8 cellular contexts compared by ENCODE assay signal in the genomic region with DNA sequence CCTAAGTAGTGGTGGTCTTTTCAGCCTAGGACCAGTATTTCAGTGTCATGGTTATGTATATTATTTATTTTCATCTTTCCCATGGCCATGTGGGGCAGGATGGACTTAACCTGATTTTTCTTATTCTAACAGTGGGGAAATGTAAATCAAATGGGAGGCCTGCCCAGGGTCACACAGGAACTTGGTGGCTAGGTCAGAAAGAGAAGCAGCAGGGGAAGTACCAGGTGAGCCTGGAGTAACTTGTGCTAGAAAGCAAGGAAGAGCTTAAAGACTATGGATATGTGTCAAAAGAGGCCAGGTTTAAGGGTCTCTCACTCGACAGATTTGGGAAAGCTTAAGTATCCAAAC. TPM values are rescaled to one million over a fixed set of nuclear protein-coding genes. Genes with fewer than 3 reads are reported as not detected.
DNase-seq lines count a peak whose midpoint lies in the region; ATAC-seq and TF ChIP-seq lines count a peak whose summit lies in the region.

No MANE protein-coding gene starts in this region.

- H3K9me3 Mint-ChIP-seq in MCF 10A (ENCODE audit: unreplicated experiment), result peaks cover 10% of the 10 kb centered on the region
- H3K9me3 Mint-ChIP-seq in natural killer cell, result peaks cover under 1 to 7% of the 10 kb centered on the region in 2 donors

- 98% methylated on average over 1 of the region's 1 CpG for WGBS in right cardiac atrium

- intact Hi-C loops in MCF 10A (cut with micrococcal nuclease), result no loop called here
- intact Hi-C loops in natural killer cell (cut with micrococcal nuclease), result loop anchor here (2.0 to 10.0 kb wide), 2 partner anchors 26 to 54 kb away; a partner anchor contains a TSS
- intact Hi-C loops in right cardiac atrium (cut with DNase I), result no loop called here

- H3K4me1 Mint-ChIP-seq in MCF 10A (ENCODE audit: insufficient read depth, unreplicated experiment) (peaks cover 12% of the 10 kb centered on the region), natural killer cell (peaks cover 20 to 24% of the 10 kb centered on the region in 2 donors)

- CTCF ChIA-PET in MCF 10A (lab: Yijun Ruan, JAX), result interaction anchor here (0.5 to 0.7 kb wide), 5 partner anchors 16 to 1949 kb away, joined by 3 to 8 read pairs (median 3); no protein-coding TSS in a partner anchor

- ATAC-seq in natural killer cell (no peak), right cardiac atrium (no peak)

- H3K36me3 Mint-ChIP-seq in MCF 10A (ENCODE audit: insufficient read depth, unreplicated experiment), result peaks cover 15% of the 10 kb centered on the region
- peaks cover 6% of the 10 kb centered on the region for H3K36me3 Mint-ChIP-seq in natural killer cell

- H3K4me3 ChIP-seq in HUES48 (ENCODE audit: low read depth, low read length) (peak overlapping the region; percentile 77), right cardiac atrium (ENCODE audit: low read length) (no peak overlapping the region)

- H3K4me1 ChIP-seq in HUES48 (ENCODE audit: control insufficient read depth, insufficient read depth, low read length), result peaks cover 7% of the 10 kb centered on the region; the same call in 1 of the 2 replicates
- peaks cover 3% of the 10 kb centered on the region for H3K4me1 ChIP-seq in right cardiac atrium (ENCODE audit: control insufficient read depth, insufficient read depth, low read length)

- H3K4me3 Mint-ChIP-seq in MCF 10A (ENCODE audit: unreplicated experiment) (peak overlapping the region; percentile 79), natural killer cell (peak overlapping the region; percentile 90)

- no peaks in the 10 kb centered on the region for H3K27me3 ChIP-seq in HUES48 (ENCODE audit: control insufficient read depth, insufficient read depth, low read length)
- H3K27me3 ChIP-seq in right cardiac atrium (ENCODE audit: control insufficient read depth, insufficient read depth), result no peaks in the 10 kb centered on the region

- H3K27ac ChIP-seq in HUES48 (ENCODE audit: low read depth, low read length) (no peak overlapping the region), right cardiac atrium (ENCODE audit: low read length) (no peak overlapping the region)

- H3K9me3 ChIP-seq in HUES48 (ENCODE audit: control insufficient read depth, insufficient read depth, low read length), result peaks cover 17% of the 10 kb centered on the region
- H3K9me3 ChIP-seq in right cardiac atrium (ENCODE audit: control insufficient read depth, low read length), result no peaks in the 10 kb centered on the region

- H3K27ac Mint-ChIP-seq in MCF 10A (ENCODE audit: low read depth, unreplicated experiment), result peak overlapping the region; percentile 90
- H3K27ac Mint-ChIP-seq in natural killer cell, result peak overlapping the region; percentile 89 to 91

- peaks cover 11% of the 10 kb centered on the region; the same call in 1 of the 2 replicates for H3K36me3 ChIP-seq in HUES48 (ENCODE audit: control insufficient read depth, insufficient read depth, low read length)

- no TSS peak for BruUV-seq in MCF 10A (replicated peaks; lab: Mats Ljungman, UMichigan)

- H3K9ac ChIP-seq in HUES48 (ENCODE audit: low read depth, low read length), result peak overlapping the region; percentile 74; the same call in 1 of the 2 replicates

- in situ Hi-C loops in G401 (cut with HindIII; ENCODE audit: low sequenced_read_pairs), result no loop called here

- TF ChIP-seq CTCF in MCF 10A (IDR thresholded peaks at IDR 0.05; ENCODE audit: unreplicated experiment), result no peak
- no peak for TF ChIP-seq CTCF in natural killer cell (IDR thresholded peaks at IDR 0.05)

- POLR2A ChIA-PET in MCF 10A (lab: Yijun Ruan, JAX), result interaction anchor here (0.9 to 2.1 kb wide), 5 partner anchors 76 to 288 kb away, joined by 3 to 7 read pairs (median 6); a partner anchor contains a TSS

- DNase-seq in G401 (ENCODE audit: low spot score) (peak; percentile 2), MCF 10A (ENCODE audit: unreplicated experiment) (no peak), natural killer cell (no peak), right cardiac atrium (no peak), NCI-H2196 (lab: John Stamatoyannopoulos, UW; ENCODE audit: unreplicated experiment) (no peak), middle frontal gyrus (ENCODE audit: extremely low spot score, low spot score) (no peak), retina (no peak)

- H3K27me3 Mint-ChIP-seq in MCF 10A (ENCODE audit: insufficient read depth, unreplicated experiment) (no peaks in the 10 kb centered on the region), natural killer cell (ENCODE audit: low read depth in 2 of 2) (no peaks in the 10 kb centered on the region)

RNA-seq across cellular contexts. Expression of a gene that starts 0.9 kb away (rescaled TPM):
- total RNA-seq in G401 (2014; rRNA removed; shearing (Covaris generic)), result 2.8 and 3.0 TPM in 2 replicates
- total RNA-seq in MCF 10A (2022) (6.0 and 8.9 TPM in 2 replicates), natural killer cell (1 to 10 TPM; 2.2 to 2.4 (median 2.3) TPM), right cardiac atrium (1 to 10 TPM in 3 of 4 donors, under 1 TPM in 1; 0.63 to 1.2 (median 1.1) TPM)
- polyA plus RNA-seq in right cardiac atrium, result 0.29 TPM

RNA-seq across cellular contexts. Expression of a gene that starts 25.9 kb away (rescaled TPM):
- total RNA-seq in G401 (2014; rRNA removed; shearing (Covaris generic)), result not detected in 2 replicates
- total RNA-seq in MCF 10A (2022) (1.8 and 2.2 TPM in 2 replicates), natural killer cell (1 to 10 TPM; 4.6 to 5.4 (median 4.6) TPM), right cardiac atrium (1 to 10 TPM; 1.7 to 2.8 (median 2.4) TPM)
- 1.8 TPM for polyA plus RNA-seq in right cardiac atrium

RNA-seq across cellular contexts. Expression of a gene that starts 57.4 kb away (rescaled TPM):
- total RNA-seq in G401 (2014; rRNA removed; shearing (Covaris generic)), result 3.5 and 9.9 TPM in 2 replicates
- total RNA-seq in MCF 10A (2022) (2.2 and 3.1 TPM in 2 replicates), natural killer cell (10 to 100 TPM in 2 of 3 donors, 1 to 10 TPM in 1; 9.6 to 17.0 (median 10.1) TPM), right cardiac atrium (1 to 10 TPM; 3.6 to 6.3 (median 4.8) TPM)
- polyA plus RNA-seq in right cardiac atrium, result 3.4 TPM
